Comparison of ENCODE assay signal across 1 cellular context in the genomic region with DNA sequence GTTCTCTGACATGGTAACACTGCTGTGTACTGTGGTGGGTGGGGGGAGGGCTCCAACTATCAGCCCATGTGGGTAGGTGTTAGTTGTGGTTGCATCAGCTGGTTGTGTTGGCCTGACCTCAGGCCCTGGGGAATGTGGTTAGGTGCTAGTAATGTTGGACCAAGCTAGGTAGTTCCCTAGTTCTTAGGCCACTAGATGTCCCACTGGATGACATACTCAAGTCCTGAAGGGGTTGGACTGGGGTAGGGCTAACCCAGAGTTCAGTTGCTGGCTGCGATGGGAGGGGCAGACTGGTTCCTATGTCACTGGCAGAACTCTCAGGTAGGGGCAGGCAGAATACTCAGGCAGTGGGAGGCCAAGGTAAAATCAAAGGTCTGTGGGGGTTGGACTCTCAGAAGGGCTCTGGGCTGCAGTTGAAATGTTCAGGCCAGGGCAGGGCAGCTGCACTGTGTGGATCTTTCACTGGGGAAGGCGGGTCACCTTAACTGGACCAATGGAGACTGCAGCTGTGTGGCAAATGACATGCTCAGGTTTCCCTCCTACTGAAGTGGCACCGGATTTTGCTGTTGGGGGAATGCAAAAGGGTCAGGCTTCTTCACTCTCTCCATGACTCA.
TF ChIP-seq lines count a peak whose summit lies in the region.

No MANE protein-coding gene starts in this region.

TF ChIP-seq in HepG2, 621 proteins besides CTCF, POLR2A, EP300 and RAD21:
- TF ChIP-seq GABPB1 (CRISPR knock-in tag; IDR thresholded peaks at IDR 0.05) (no peak), ZNF33B (CRISPR knock-in tag; IDR thresholded peaks at IDR 0.05) (no peak), ZNF12 (CRISPR knock-in tag; IDR thresholded peaks at IDR 0.05) (no peak), ZNF296 (CRISPR knock-in tag; conservative IDR thresholded peaks at IDR 0.05) (no peak), SMYD3 (CRISPR knock-in tag; IDR thresholded peaks at IDR 0.05) (no peak), RFX3 (CRISPR knock-in tag; IDR thresholded peaks at IDR 0.05) (no peak), GFI1 (CRISPR knock-in tag; IDR thresholded peaks at IDR 0.05; ENCODE audit: borderline replicate concordance) (no peak), BRCA1 (CRISPR knock-in tag; IDR thresholded peaks at IDR 0.05) (no peak), STAT5B (CRISPR knock-in tag; IDR thresholded peaks at IDR 0.05) (no peak), RFX1 (IDR thresholded peaks at IDR 0.05) (no peak), SIX4 (CRISPR knock-in tag; IDR thresholded peaks at IDR 0.05) (no peak), ZNF430 (CRISPR knock-in tag; IDR thresholded peaks at IDR 0.05) (no peak), MYNN (CRISPR knock-in tag; IDR thresholded peaks at IDR 0.05; ENCODE audit: low read depth) (no peak), PHB2 (IDR thresholded peaks at IDR 0.05; ENCODE audit: partially characterized antibody) (no peak)
- TF ChIP-seq, protein P1, sequence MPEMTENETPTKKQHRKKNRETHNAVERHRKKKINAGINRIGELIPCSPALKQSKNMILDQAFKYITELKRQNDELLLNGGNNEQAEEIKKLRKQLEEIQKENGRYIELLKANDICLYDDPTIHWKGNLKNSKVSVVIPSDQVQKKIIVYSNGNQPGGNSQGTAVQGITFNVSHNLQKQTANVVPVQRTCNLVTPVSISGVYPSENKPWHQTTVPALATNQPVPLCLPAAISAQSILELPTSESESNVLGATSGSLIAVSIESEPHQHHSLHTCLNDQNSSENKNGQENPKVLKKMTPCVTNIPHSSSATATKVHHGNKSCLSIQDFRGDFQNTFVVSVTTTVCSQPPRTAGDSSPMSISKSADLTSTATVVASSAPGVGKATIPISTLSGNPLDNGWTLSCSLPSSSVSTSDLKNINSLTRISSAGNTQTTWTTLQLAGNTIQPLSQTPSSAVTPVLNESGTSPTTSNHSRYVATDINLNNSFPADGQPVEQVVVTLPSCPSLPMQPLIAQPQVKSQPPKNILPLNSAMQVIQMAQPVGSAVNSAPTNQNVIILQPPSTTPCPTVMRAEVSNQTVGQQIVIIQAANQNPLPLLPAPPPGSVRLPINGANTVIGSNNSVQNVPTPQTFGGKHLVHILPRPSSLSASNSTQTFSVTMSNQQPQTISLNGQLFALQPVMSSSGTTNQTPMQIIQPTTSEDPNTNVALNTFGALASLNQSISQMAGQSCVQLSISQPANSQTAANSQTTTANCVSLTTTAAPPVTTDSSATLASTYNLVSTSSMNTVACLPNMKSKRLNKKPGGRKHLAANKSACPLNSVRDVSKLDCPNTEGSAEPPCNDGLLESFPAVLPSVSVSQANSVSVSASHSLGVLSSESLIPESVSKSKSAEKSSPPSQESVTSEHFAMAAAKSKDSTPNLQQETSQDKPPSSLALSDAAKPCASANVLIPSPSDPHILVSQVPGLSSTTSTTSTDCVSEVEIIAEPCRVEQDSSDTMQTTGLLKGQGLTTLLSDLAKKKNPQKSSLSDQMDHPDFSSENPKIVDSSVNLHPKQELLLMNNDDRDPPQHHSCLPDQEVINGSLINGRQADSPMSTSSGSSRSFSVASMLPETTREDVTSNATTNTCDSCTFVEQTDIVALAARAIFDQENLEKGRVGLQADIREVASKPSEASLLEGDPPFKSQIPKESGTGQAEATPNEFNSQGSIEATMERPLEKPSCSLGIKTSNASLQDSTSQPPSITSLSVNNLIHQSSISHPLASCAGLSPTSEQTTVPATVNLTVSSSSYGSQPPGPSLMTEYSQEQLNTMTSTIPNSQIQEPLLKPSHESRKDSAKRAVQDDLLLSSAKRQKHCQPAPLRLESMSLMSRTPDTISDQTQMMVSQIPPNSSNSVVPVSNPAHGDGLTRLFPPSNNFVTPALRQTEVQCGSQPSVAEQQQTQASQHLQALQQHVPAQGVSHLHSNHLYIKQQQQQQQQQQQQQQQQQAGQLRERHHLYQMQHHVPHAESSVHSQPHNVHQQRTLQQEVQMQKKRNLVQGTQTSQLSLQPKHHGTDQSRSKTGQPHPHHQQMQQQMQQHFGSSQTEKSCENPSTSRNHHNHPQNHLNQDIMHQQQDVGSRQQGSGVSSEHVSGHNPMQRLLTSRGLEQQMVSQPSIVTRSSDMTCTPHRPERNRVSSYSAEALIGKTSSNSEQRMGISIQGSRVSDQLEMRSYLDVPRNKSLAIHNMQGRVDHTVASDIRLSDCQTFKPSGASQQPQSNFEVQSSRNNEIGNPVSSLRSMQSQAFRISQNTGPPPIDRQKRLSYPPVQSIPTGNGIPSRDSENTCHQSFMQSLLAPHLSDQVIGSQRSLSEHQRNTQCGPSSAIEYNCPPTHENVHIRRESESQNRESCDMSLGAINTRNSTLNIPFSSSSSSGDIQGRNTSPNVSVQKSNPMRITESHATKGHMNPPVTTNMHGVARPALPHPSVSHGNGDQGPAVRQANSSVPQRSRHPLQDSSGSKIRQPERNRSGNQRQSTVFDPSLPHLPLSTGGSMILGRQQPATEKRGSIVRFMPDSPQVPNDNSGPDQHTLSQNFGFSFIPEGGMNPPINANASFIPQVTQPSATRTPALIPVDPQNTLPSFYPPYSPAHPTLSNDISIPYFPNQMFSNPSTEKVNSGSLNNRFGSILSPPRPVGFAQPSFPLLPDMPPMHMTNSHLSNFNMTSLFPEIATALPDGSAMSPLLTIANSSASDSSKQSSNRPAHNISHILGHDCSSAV (CRISPR knock-in tag; IDR thresholded peaks at IDR 0.05; ENCODE audit: borderline replicate concordance): no peak
- TF ChIP-seq, protein P2, sequence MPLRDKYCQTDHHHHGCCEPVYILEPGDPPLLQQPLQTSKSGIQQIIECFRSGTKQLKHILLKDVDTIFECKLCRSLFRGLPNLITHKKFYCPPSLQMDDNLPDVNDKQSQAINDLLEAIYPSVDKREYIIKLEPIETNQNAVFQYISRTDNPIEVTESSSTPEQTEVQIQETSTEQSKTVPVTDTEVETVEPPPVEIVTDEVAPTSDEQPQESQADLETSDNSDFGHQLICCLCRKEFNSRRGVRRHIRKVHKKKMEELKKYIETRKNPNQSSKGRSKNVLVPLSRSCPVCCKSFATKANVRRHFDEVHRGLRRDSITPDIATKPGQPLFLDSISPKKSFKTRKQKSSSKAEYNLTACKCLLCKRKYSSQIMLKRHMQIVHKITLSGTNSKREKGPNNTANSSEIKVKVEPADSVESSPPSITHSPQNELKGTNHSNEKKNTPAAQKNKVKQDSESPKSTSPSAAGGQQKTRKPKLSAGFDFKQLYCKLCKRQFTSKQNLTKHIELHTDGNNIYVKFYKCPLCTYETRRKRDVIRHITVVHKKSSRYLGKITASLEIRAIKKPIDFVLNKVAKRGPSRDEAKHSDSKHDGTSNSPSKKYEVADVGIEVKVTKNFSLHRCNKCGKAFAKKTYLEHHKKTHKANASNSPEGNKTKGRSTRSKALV (CRISPR knock-in tag; IDR thresholded peaks at IDR 0.05): no peak
- TF ChIP-seq, protein P3, sequence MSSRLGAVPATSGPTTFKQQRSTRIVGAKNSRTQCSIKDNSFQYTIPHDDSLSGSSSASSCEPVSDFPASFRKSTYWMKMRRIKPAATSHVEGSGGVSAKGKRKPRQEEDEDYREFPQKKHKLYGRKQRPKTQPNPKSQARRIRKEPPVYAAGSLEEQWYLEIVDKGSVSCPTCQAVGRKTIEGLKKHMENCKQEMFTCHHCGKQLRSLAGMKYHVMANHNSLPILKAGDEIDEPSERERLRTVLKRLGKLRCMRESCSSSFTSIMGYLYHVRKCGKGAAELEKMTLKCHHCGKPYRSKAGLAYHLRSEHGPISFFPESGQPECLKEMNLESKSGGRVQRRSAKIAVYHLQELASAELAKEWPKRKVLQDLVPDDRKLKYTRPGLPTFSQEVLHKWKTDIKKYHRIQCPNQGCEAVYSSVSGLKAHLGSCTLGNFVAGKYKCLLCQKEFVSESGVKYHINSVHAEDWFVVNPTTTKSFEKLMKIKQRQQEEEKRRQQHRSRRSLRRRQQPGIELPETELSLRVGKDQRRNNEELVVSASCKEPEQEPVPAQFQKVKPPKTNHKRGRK (CRISPR knock-in tag; IDR thresholded peaks at IDR 0.05): no peak
- TF ChIP-seq, protein P4, sequence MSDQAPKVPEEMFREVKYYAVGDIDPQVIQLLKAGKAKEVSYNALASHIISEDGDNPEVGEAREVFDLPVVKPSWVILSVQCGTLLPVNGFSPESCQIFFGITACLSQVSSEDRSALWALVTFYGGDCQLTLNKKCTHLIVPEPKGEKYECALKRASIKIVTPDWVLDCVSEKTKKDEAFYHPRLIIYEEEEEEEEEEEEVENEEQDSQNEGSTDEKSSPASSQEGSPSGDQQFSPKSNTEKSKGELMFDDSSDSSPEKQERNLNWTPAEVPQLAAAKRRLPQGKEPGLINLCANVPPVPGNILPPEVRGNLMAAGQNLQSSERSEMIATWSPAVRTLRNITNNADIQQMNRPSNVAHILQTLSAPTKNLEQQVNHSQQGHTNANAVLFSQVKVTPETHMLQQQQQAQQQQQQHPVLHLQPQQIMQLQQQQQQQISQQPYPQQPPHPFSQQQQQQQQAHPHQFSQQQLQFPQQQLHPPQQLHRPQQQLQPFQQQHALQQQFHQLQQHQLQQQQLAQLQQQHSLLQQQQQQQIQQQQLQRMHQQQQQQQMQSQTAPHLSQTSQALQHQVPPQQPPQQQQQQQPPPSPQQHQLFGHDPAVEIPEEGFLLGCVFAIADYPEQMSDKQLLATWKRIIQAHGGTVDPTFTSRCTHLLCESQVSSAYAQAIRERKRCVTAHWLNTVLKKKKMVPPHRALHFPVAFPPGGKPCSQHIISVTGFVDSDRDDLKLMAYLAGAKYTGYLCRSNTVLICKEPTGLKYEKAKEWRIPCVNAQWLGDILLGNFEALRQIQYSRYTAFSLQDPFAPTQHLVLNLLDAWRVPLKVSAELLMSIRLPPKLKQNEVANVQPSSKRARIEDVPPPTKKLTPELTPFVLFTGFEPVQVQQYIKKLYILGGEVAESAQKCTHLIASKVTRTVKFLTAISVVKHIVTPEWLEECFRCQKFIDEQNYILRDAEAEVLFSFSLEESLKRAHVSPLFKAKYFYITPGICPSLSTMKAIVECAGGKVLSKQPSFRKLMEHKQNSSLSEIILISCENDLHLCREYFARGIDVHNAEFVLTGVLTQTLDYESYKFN (CRISPR knock-in tag; conservative IDR thresholded peaks at IDR 0.05): no peak
TF ChIP-seq in HepG2: peak in this region for 0.
